In genomic region chr7:51055039-51055840, GRCh38 we compare ENCODE assay signal across 26 cellular contexts.
"Had no signal": no experiment of that assay in that cellular context is flagged by ENCODE, and none has a peak within 500 bp of the region (broad histone marks: within the 10 kb centered on the region; RNA-seq: fewer than 3 reads in every experiment).

No MANE protein-coding gene starts in this region.

- H3K27ac Mint-ChIP-seq: activated CD4-positive, alpha-beta T cell treated with anti-CD3 and anti-CD28 coated beads, Interleukin-2, amount 10 ng/mL, durations not matched to agents 7 days and 5 days; activated CD8-positive, alpha-beta memory T cell treated with anti-CD3 and anti-CD28 coated beads, Interleukin-2, amount 10 ng/mL, durations not matched to agents 7 days and 5 days; activated CD8-positive, alpha-beta T cell treated with anti-CD3 and anti-CD28 coated beads for 36 hours; activated naive CD4-positive, alpha-beta T cell treated with anti-CD3 and anti-CD28 coated beads, Interleukin-2, amount 10 ng/mL, durations not matched to agents 7 days and 5 days; immature natural killer cell; natural killer cell; stimulated activated memory B cell treated with anti-CD40 and anti-IgM and Interleukin-4, amounts not matched to agents 10 μg/mL and 1 μg/mL and 100 μg/mL, for 72 hours had no signal

- H3K4me3 Mint-ChIP-seq: activated CD4-positive, alpha-beta T cell treated with anti-CD3 and anti-CD28 coated beads, Interleukin-2, amount 10 ng/mL, durations not matched to agents 7 days and 5 days; activated CD8-positive, alpha-beta memory T cell treated with anti-CD3 and anti-CD28 coated beads, Interleukin-2, amount 10 ng/mL, durations not matched to agents 7 days and 5 days; activated CD8-positive, alpha-beta T cell treated with anti-CD3 and anti-CD28 coated beads for 36 hours; activated naive CD4-positive, alpha-beta T cell treated with anti-CD3 and anti-CD28 coated beads, Interleukin-2, amount 10 ng/mL, durations not matched to agents 7 days and 5 days; immature natural killer cell; natural killer cell; stimulated activated memory B cell treated with anti-CD40 and anti-IgM and Interleukin-4, amounts not matched to agents 10 μg/mL and 1 μg/mL and 100 μg/mL, for 72 hours had no signal

- H3K36me3 ChIP-seq: left lung, neutrophil, uterus had no signal

- H3K4me1 ChIP-seq: foreskin keratinocyte, left lung, parathyroid adenoma, uterus had no signal

- H3K27ac ChIP-seq: foreskin keratinocyte, hepatocyte, left lung, neutrophil, parathyroid adenoma, uterus, WERI-Rb-1 had no signal

- H3K27me3 ChIP-seq: hepatocyte, left lung, neutrophil, uterus had no signal

- ATAC-seq: activated CD8-positive, alpha-beta memory T cell treated with anti-CD3 and anti-CD28 coated beads, Interleukin-2, amount 10 ng/mL, durations not matched to agents 7 days and 5 days; activated CD8-positive, alpha-beta T cell treated with anti-CD3 and anti-CD28 coated beads for 36 hours; foreskin keratinocyte; natural killer cell; sciatic nerve; stimulated activated memory B cell treated with anti-CD40 and anti-IgM and Interleukin-4, amounts not matched to agents 10 μg/mL and 1 μg/mL and 100 μg/mL, for 72 hours had no signal

- H3K9me3 Mint-ChIP-seq: activated CD4-positive, alpha-beta T cell treated with anti-CD3 and anti-CD28 coated beads, Interleukin-2, amount 10 ng/mL, durations not matched to agents 7 days and 5 days; activated CD8-positive, alpha-beta T cell treated with anti-CD3 and anti-CD28 coated beads for 36 hours; activated naive CD4-positive, alpha-beta T cell treated with anti-CD3 and anti-CD28 coated beads, Interleukin-2, amount 10 ng/mL, durations not matched to agents 7 days and 5 days; immature natural killer cell; natural killer cell; stimulated activated memory B cell treated with anti-CD40 and anti-IgM and Interleukin-4, amounts not matched to agents 10 μg/mL and 1 μg/mL and 100 μg/mL, for 72 hours had no signal

- DNase-seq: activated CD4-positive, alpha-beta T cell treated with anti-CD3 and anti-CD28 coated beads, Interleukin-2, amount 10 ng/mL, durations not matched to agents 7 days and 5 days; activated CD4-positive, CD25-positive, alpha-beta regulatory T cell treated with anti-CD3 and anti-CD28 coated beads, Interleukin-2, amount 50 U/mL, for 72 hours; activated CD8-positive, alpha-beta memory T cell treated with anti-CD3 and anti-CD28 coated beads, Interleukin-2, amount 10 ng/mL, durations not matched to agents 7 days and 5 days; activated CD8-positive, alpha-beta T cell treated with anti-CD3 and anti-CD28 coated beads for 36 hours; activated effector memory CD4-positive, alpha-beta T cell treated with anti-CD3 and anti-CD28 coated beads, Interleukin-2, amount 50 U/mL, for 16 hours; activated naive CD4-positive, alpha-beta T cell treated with anti-CD3 and anti-CD28 coated beads, Interleukin-2, amount 10 ng/mL, durations not matched to agents 7 days and 5 days; activated T-cell treated with anti-CD3 and anti-CD28 coated beads for 4 hours; amygdala; cortex of kidney; erythroblast; foreskin keratinocyte; immature natural killer cell; left lung; mammary epithelial cell; midbrain; natural killer cell; small intestine; stimulated activated CD4-positive, alpha-beta T cell treated with anti-CD3 and anti-CD28 coated beads, Interleukin-2, amount 100 ng/mL, for 24 hours; trophoblast cell; uterus; WERI-Rb-1 had no signal

- H3K36me3 Mint-ChIP-seq: activated CD8-positive, alpha-beta memory T cell treated with anti-CD3 and anti-CD28 coated beads, Interleukin-2, amount 10 ng/mL, durations not matched to agents 7 days and 5 days; activated naive CD4-positive, alpha-beta T cell treated with anti-CD3 and anti-CD28 coated beads, Interleukin-2, amount 10 ng/mL, durations not matched to agents 7 days and 5 days; immature natural killer cell; natural killer cell; stimulated activated memory B cell treated with anti-CD40 and anti-IgM and Interleukin-4, amounts not matched to agents 10 μg/mL and 1 μg/mL and 100 μg/mL, for 72 hours had no signal

- H3K4me1 Mint-ChIP-seq: activated CD4-positive, alpha-beta T cell treated with anti-CD3 and anti-CD28 coated beads, Interleukin-2, amount 10 ng/mL, durations not matched to agents 7 days and 5 days; activated CD8-positive, alpha-beta memory T cell treated with anti-CD3 and anti-CD28 coated beads, Interleukin-2, amount 10 ng/mL, durations not matched to agents 7 days and 5 days; activated naive CD4-positive, alpha-beta T cell treated with anti-CD3 and anti-CD28 coated beads, Interleukin-2, amount 10 ng/mL, durations not matched to agents 7 days and 5 days; immature natural killer cell; natural killer cell; stimulated activated memory B cell treated with anti-CD40 and anti-IgM and Interleukin-4, amounts not matched to agents 10 μg/mL and 1 μg/mL and 100 μg/mL, for 72 hours had no signal

- H3K4me3 ChIP-seq: hepatocyte, left lung, uterus had no signal

- H3K9me3 ChIP-seq: left lung, neutrophil, uterus had no signal
